Comparison of ENCODE assay signal across 11 cellular contexts in genomic region chr10:77592946-77593636, GRCh38. TPM values are rescaled to one million over a fixed set of nuclear protein-coding genes. Genes with fewer than 3 reads are reported as not detected.
DNase-seq lines count a peak whose midpoint lies in the region; FAIRE-seq and TF ChIP-seq lines count a peak whose summit lies in the region.
"Had no signal": no experiment of that assay in that cellular context is flagged by ENCODE, and none has a peak within 500 bp of the region (broad histone marks: within the 10 kb centered on the region; RNA-seq: fewer than 3 reads in every experiment).

No MANE protein-coding gene starts in this region.

- no peak overlapping the region for H3K9ac ChIP-seq in BLaER1

- peaks cover 7% of the 10 kb centered on the region; the same call in 1 of the 2 replicates for H3K9me3 ChIP-seq in BLaER1
- H3K9me3 ChIP-seq in HAP-1: no peaks in the 10 kb centered on the region

- peak overlapping the region; percentile 76; the same call in 1 of the 2 replicates for H3K4me2 ChIP-seq in BLaER1

- H4K20me1 ChIP-seq in BLaER1: no peaks in the 10 kb centered on the region

- no peaks in the 10 kb centered on the region for H3K27me3 ChIP-seq in BLaER1
- no peaks in the 10 kb centered on the region for H3K27me3 ChIP-seq in HAP-1 (ENCODE audit: low read depth)

- no peak for FAIRE-seq in frontal cortex (lab: Jason Lieb, UNC)

- H3K4me1 ChIP-seq in BLaER1 (peaks cover 34% of the 10 kb centered on the region), HAP-1 (no peaks in the 10 kb centered on the region)

- no peak for TF ChIP-seq POLR2A in erythroblast (IDR thresholded peaks at IDR 0.05; ENCODE audit: low read length)

- DNase-seq in NCI-H460 (ENCODE audit: extremely low read depth, low read depth): peak; percentile 47
- peak; percentile 7 to 64 for DNase-seq in erythroblast (lab: John Stamatoyannopoulos, UW)
- peak; percentile 43 for DNase-seq in pons (ENCODE audit: low spot score)
- DNase-seq in NCI-H526 (lab: John Stamatoyannopoulos, UW): no peak
- no peak for DNase-seq in occipital lobe (lab: John Stamatoyannopoulos, UW)
- DNase-seq in HAP-1 (ENCODE audit: low spot score in 2 of 2): no peak
- no peak for DNase-seq in frontal cortex (ENCODE audit: low spot score in 2 of 2)
- DNase-seq: DND-41; immature natural killer cell; stimulated activated CD4-positive, alpha-beta T cell treated with anti-CD3 and anti-CD28 coated beads, Interleukin-1b, Interleukin-23, amount 100 ng/mL, for 48 hours had no signal

- H3K36me3 ChIP-seq in BLaER1: no peaks in the 10 kb centered on the region
- no peaks in the 10 kb centered on the region for H3K36me3 ChIP-seq in HAP-1 (replicated peaks)

- in situ Hi-C loops in HAP-1 (cut with MboI; ENCODE audit: low sequenced_read_pairs): no loop called here

- H3K27ac ChIP-seq in BLaER1: no peak overlapping the region

- H3K4me3 ChIP-seq in BLaER1: no peak overlapping the region
- H3K4me3 ChIP-seq in HAP-1: no peak overlapping the region

RNA-seq across cellular contexts. Expression of gene KCNMA1, which starts 44.5 kb away (rescaled TPM):
- 0.52 and 0.54 TPM in 2 replicates for total RNA-seq in NCI-H460 (2014; rRNA removed; shearing (Covaris generic))
- polyA plus RNA-seq in NCI-H460 (2014; cell fraction: nucleus; rRNA removed): 0.58 TPM in 1 of 2 replicates, not detected in the other
- total RNA-seq in occipital lobe (43.0 TPM), frontal cortex (27.3 TPM)
- polyA plus RNA-seq: immature natural killer cell had no signal

Comparison
In these comparisons a context has a peak if more than half of its experiments do, and no peak if none do; other contexts are left out.
1. DNase-seq: peak in NCI-H460 (single experiment), erythroblast (2 of 2) and pons (single experiment); none in NCI-H526 (0 of 2), occipital lobe (single experiment), HAP-1 (0 of 2) and frontal cortex (0 of 2).
2. RNA of gene KCNMA1, which starts 44.5 kb away (total RNA-seq): 43.0 TPM in occipital lobe (single experiment) and 27.3 TPM in frontal cortex (single experiment); 0.52 to 0.54 TPM in NCI-H460; every median in the first group is over 10 times any median in the second.